1 cellular context compared by ENCODE assay signal in genomic region chr17:27491713-27492190, GRCh38.
TF ChIP-seq lines count a peak whose summit lies in the region.

No MANE protein-coding gene starts in this region.

TF ChIP-seq in K562, 482 proteins besides CTCF, POLR2A, EP300 and RAD21 (continued from another document and continues in another):
- TF ChIP-seq ZNF398 (CRISPR knock-in tag; IDR thresholded peaks at IDR 0.05), result no peak
- TF ChIP-seq KLF13 (tag; IDR thresholded peaks at IDR 0.05; ENCODE audit: borderline replicate concordance, low read depth), result no peak
- no peak for TF ChIP-seq CCAR2 (IDR thresholded peaks at IDR 0.05; ENCODE audit: low read depth, low read length)
- no peak for TF ChIP-seq FUS (optimal IDR thresholded peaks at IDR 0.05; ENCODE audit: low read depth, low read length)
- no peak for TF ChIP-seq ZC3H11A (IDR thresholded peaks at IDR 0.05; ENCODE audit: low read depth, low read length)
- TF ChIP-seq TSHZ1 (CRISPR knock-in tag; IDR thresholded peaks at IDR 0.05), result no peak
- TF ChIP-seq KAT2B (IDR thresholded peaks at IDR 0.05; ENCODE audit: low read depth, low read length), result no peak
- TF ChIP-seq ZNF584 (CRISPR knock-in tag; IDR thresholded peaks at IDR 0.05; ENCODE audit: low read depth), result no peak
- TF ChIP-seq PREB (CRISPR knock-in tag; IDR thresholded peaks at IDR 0.05), result no peak
- TF ChIP-seq CBFA2T2 (conservative IDR thresholded peaks at IDR 0.05), result peak; percentile 80
- TF ChIP-seq ZNF668 (CRISPR knock-in tag; IDR thresholded peaks at IDR 0.05), result no peak
- TF ChIP-seq MEF2A (IDR thresholded peaks at IDR 0.05; ENCODE audit: control insufficient read depth, low read depth, low read length), result no peak
- no peak for TF ChIP-seq CHD4 (IDR thresholded peaks at IDR 0.05; ENCODE audit: insufficient read depth, insufficient replicate concordance, low read depth, low read length, poor library complexity, severe bottlenecking)
- peak; percentile 73 for TF ChIP-seq RAD51 (IDR thresholded peaks at IDR 0.05; ENCODE audit: borderline replicate concordance, low read depth)
- TF ChIP-seq NKRF (IDR thresholded peaks at IDR 0.05; ENCODE audit: borderline replicate concordance), result peak; percentile 25; the same call in 1 of the 2 replicates
- no peak for TF ChIP-seq EZH2 (IDR thresholded peaks at IDR 0.05; ENCODE audit: borderline replicate concordance, low read depth, low read length)
- no peak for TF ChIP-seq ZNF41 (CRISPR knock-in tag; conservative IDR thresholded peaks at IDR 0.05)
- no peak for TF ChIP-seq GTF2B (IDR thresholded peaks at IDR 0.05; ENCODE audit: extremely low read depth, insufficient read length)
- no peak for TF ChIP-seq IRF9 (tag; IDR thresholded peaks at IDR 0.05)
- no peak for TF ChIP-seq HMGN3 (IDR thresholded peaks at IDR 0.05; ENCODE audit: borderline replicate concordance, extremely low read depth, insufficient read length, low read depth, low read length)
- no peak for TF ChIP-seq ETV6 (IDR thresholded peaks at IDR 0.05; ENCODE audit: borderline replicate concordance in 1 of 2, low read depth in 2 of 2, low read length in 1 of 2)
- TF ChIP-seq ETV6 (CRISPR knock-in tag; IDR thresholded peaks at IDR 0.05; ENCODE audit: borderline replicate concordance), result no peak
- TF ChIP-seq KDM1A (IDR thresholded peaks at IDR 0.05), result peak in 1 of 2 experiments; percentile 68; a peak in 2 of 4 replicates
- no peak for TF ChIP-seq ATF4 (CRISPR knock-in tag; IDR thresholded peaks at IDR 0.05)
- no peak for TF ChIP-seq SMAD2 (IDR thresholded peaks at IDR 0.05; ENCODE audit: low read depth, low read length)
- TF ChIP-seq ZNF830 (CRISPR knock-in tag; IDR thresholded peaks at IDR 0.05), result no peak
- no peak; the same call in 1 of the 2 replicates for TF ChIP-seq MGA (IDR thresholded peaks at IDR 0.05)
- TF ChIP-seq BRD4 (IDR thresholded peaks at IDR 0.05), result no peak
- TF ChIP-seq CBX3 (IDR thresholded peaks at IDR 0.05; ENCODE audit: borderline replicate concordance in 1 of 2, low read length in 2 of 2), result peak in 1 of 2 experiments; percentile 18; a peak in 1 of 3 replicates
